Comparison of ENCODE assay signal across 10 cellular contexts in genomic region chr9:112249277-112249676, GRCh38.
DNase-seq lines count a peak whose midpoint lies in the region; ATAC-seq and TF ChIP-seq lines count a peak whose summit lies in the region.
"Had no signal": no experiment of that assay in that cellular context is flagged by ENCODE, and none has a peak within 500 bp of the region (broad histone marks: within the 10 kb centered on the region; RNA-seq: fewer than 3 reads in every experiment).

No MANE protein-coding gene starts in this region.

- 61 to 88% (median 84%) methylated on average over 1 of the region's 1 CpG for WGBS in spleen, 5 donors
- 60 to 80% (median 70%) methylated on average over 1 of the region's 1 CpG for WGBS in adrenal gland, 4 donors

- H3K4me3 ChIP-seq in adipocyte (ENCODE audit: low read length) = no peak overlapping the region
- no peak overlapping the region for H3K4me3 ChIP-seq in spleen
- no peak overlapping the region for H3K4me3 ChIP-seq in adrenal gland

- peaks cover 25% of the 10 kb centered on the region for H3K36me3 ChIP-seq in adipocyte (ENCODE audit: control insufficient read depth, insufficient read depth, low read length, severe bottlenecking)
- H3K36me3 ChIP-seq in spleen = peaks cover 0 to 84% (median 18%) of the 10 kb centered on the region in 6 donors
- H3K36me3 ChIP-seq in adrenal gland (replicated peaks in 1 of 2) = no peaks in the 10 kb centered on the region

- no peaks in the 10 kb centered on the region for H3K27me3 ChIP-seq in adipocyte (replicated peaks; ENCODE audit: control insufficient read depth, insufficient read depth, low read length)
- H3K27me3 ChIP-seq in spleen (replicated peaks in 1 of 7) = no peaks in the 10 kb centered on the region
- H3K27me3 ChIP-seq in adrenal gland = no peaks in the 10 kb centered on the region

- H3K4me1 ChIP-seq in adipocyte (ENCODE audit: control insufficient read depth, insufficient read depth, low read length) (peaks cover 16% of the 10 kb centered on the region), spleen (peaks cover 0 to 11% (median 0%) of the 10 kb centered on the region in 6 donors), adrenal gland (replicated peaks in 1 of 2) (peaks cover 0 to 23% of the 10 kb centered on the region in 2 donors)

- DNase-seq in A172 (ENCODE audit: low spot score) (peak; percentile 7), adipocyte (ENCODE audit: low read depth) (peak; percentile 20), Right ventricle myocardium superior (no peak), spleen (no peak), adrenal gland (no peak)
- DNase-seq: COR-L47, KBM-7 had no signal

- TF ChIP-seq CTCF in spleen (IDR thresholded peaks at IDR 0.05 in 8 of 11, conservative IDR thresholded peaks at IDR 0.05 in 3 of 11) (no peak), adrenal gland (IDR thresholded peaks at IDR 0.05) (no peak)

- H3K9me3 ChIP-seq in adipocyte (ENCODE audit: control insufficient read depth, low read length) = no peaks in the 10 kb centered on the region
- H3K9me3 ChIP-seq in spleen = no peaks in the 10 kb centered on the region
- H3K9me3 ChIP-seq in adrenal gland (replicated peaks in 1 of 3) = no peaks in the 10 kb centered on the region

- no peak overlapping the region for H3K9ac ChIP-seq in adipocyte (ENCODE audit: low read length)

- intact Hi-C loops in Right ventricle myocardium superior (cut with DNase I) = no loop called here
- intact Hi-C loops in spleen (cut with DNase I; ENCODE audit: low total_unique reads) = no loop called here
- intact Hi-C loops in adrenal gland (cut with DNase I) = no loop called here

- TF ChIP-seq POLR2A in spleen (IDR thresholded peaks at IDR 0.05) (no peak), adrenal gland (IDR thresholded peaks at IDR 0.05) (no peak)

- peak; percentile 82 for ATAC-seq in GM19372 (IDR thresholded peaks at IDR 0.05; ENCODE audit: low read depth, unreplicated experiment)
- ATAC-seq in HG03139 (IDR thresholded peaks at IDR 0.05; ENCODE audit: unreplicated experiment) = peak; percentile 64
- ATAC-seq in Right ventricle myocardium superior (ENCODE audit: poor library complexity) = no peak
- no peak for ATAC-seq in HG02588 (IDR thresholded peaks at IDR 0.05; ENCODE audit: unreplicated experiment)

- H3K27ac ChIP-seq in spleen (peak overlapping the region in 1 of 8 donors; percentile 14), adrenal gland (no peak overlapping the region)

Comparison
In these comparisons a context has a peak if more than half of its experiments do, and no peak if none do; other contexts are left out.
1. DNase-seq: peak in A172 (single experiment) and adipocyte (single experiment); none in Right ventricle myocardium superior (single experiment), spleen (single experiment) and adrenal gland (0 of 7).
2. ATAC-seq: peak in GM19372 (single experiment) and HG03139 (single experiment); none in Right ventricle myocardium superior (single experiment) and HG02588 (single experiment).